8 cellular contexts compared by ENCODE assay signal in the genomic region with DNA sequence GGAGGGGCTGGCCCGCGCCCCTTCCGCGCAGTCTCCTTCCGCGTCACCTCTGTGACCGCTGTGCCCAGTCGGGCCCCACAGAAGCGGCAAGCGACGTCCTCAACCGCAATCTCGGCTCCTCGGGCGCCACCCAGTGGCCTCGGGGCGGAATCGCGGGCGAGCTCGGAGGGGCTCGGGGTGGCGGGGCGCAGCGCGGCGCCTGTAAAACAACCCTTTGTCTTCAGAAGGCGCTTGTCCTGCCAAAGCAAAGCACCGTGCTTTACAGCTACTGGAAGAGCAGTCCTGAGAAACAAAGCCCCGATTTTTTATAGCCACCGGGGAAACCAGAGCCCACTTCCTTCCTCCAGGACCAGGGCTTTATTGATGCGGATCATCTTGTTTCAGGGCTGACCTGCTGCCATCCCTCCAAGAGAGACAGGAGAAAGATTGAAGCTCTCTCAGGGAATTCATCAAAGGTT. TPM values are rescaled to one million over a fixed set of nuclear protein-coding genes. Genes with fewer than 3 reads are reported as not detected.
DNase-seq lines count a peak whose midpoint lies in the region; ATAC-seq and TF ChIP-seq lines count a peak whose summit lies in the region.

No MANE protein-coding gene starts in this region.

- DNase-seq in Caki2 (ENCODE audit: low read depth) (peak; percentile 73), HT-29 (ENCODE audit: low spot score) (peak; percentile 67), NT2/D1 (ENCODE audit: low read depth, low spot score) (peak; percentile 70), epithelial cell of esophagus (ENCODE audit: low read depth) (peak; percentile 51), mucosa of descending colon (peak; percentile 91 to 95 (median 91))
- peak; percentile 99 for DNase-seq in activated CD8-positive, alpha-beta memory T cell treated with anti-CD3 and anti-CD28 coated beads, Interleukin-2, amount 50 U/mL, for 48 hours
- peak; percentile 74 to 84 for DNase-seq in stimulated activated CD8-positive, alpha-beta memory T cell treated with anti-CD3 and anti-CD28 coated beads, Interleukin-4, amount 100 ng/mL, for 4 hours (ENCODE audit: low read depth in 2 of 2, low spot score in 1 of 2)

- peak; percentile 67 for TF ChIP-seq CTCF in epithelial cell of esophagus (IDR thresholded peaks at IDR 0.05; ENCODE audit: insufficient read depth, low read depth, low read length, missing control alignments)
- peak; percentile 96 for TF ChIP-seq CTCF in mucosa of descending colon (IDR thresholded peaks at IDR 0.05)

- in situ Hi-C loops in Caki2 (cut with HindIII; ENCODE audit: low pct_unique_long_range_greater_than_20kb, low sequenced_read_pairs), result no loop called here

- H3K27me3 ChIP-seq in NT2/D1 (ENCODE audit: insufficient read depth, insufficient read length), result no peaks in the 10 kb centered on the region

- intact Hi-C loops in mucosa of descending colon (cut with DNase I, micrococcal nuclease), result no loop called here

- no peaks in the 10 kb centered on the region for H3K4me1 ChIP-seq in NT2/D1 (ENCODE audit: insufficient read depth, insufficient read length)
- H3K4me1 ChIP-seq in mucosa of descending colon (ENCODE audit: low read depth), result no peaks in the 10 kb centered on the region

- H3K36me3 ChIP-seq in NT2/D1 (ENCODE audit: insufficient read depth, insufficient read length, low read length) (no peaks in the 10 kb centered on the region), mucosa of descending colon (ENCODE audit: low read depth) (no peaks in the 10 kb centered on the region)

- H3K4me3 ChIP-seq in NT2/D1 (ENCODE audit: insufficient read length, low read depth), result peak overlapping the region; percentile 9
- H3K4me3 ChIP-seq in epithelial cell of esophagus (ENCODE audit: low read length), result peak overlapping the region; percentile 40
- no peak overlapping the region for H3K4me3 ChIP-seq in mucosa of descending colon

- H3K9me3 ChIP-seq in NT2/D1 (ENCODE audit: insufficient read depth, low read length) (no peaks in the 10 kb centered on the region), mucosa of descending colon (no peaks in the 10 kb centered on the region)

- peak; percentile 97 for ATAC-seq in GM21367 (IDR thresholded peaks at IDR 0.05; ENCODE audit: unreplicated experiment)
- ATAC-seq in mucosa of descending colon, result peak; percentile 92

- H3K9ac ChIP-seq in NT2/D1 (ENCODE audit: insufficient read length, low read depth), result no peak overlapping the region

RNA-seq across cellular contexts. Expression of a gene that starts 37.3 kb away (rescaled TPM):
- 8.3 and 15.2 TPM in 2 replicates for total RNA-seq in Caki2 (2014; rRNA removed; shearing (Covaris generic); ENCODE audit: low replicate concordance)
- 17.8 and 18.8 TPM in 2 replicates for total RNA-seq in HT-29 (2014; rRNA removed; shearing (Covaris generic))
- 10 to 100 TPM; 16.2 to 20.4 (median 18.9) TPM for total RNA-seq in mucosa of descending colon
